Comparison of ENCODE assay signal across 1 cellular context in genomic region chr11:68027667-68028066, GRCh38.
TF ChIP-seq lines count a peak whose summit lies in the region.

No MANE protein-coding gene starts in this region.

TF ChIP-seq in IMR-90, 13 proteins besides CTCF, POLR2A, EP300 and RAD21:
- no peak for TF ChIP-seq SMC3 (IDR thresholded peaks at IDR 0.05; ENCODE audit: low read depth, low read length)
- no peak for TF ChIP-seq MAZ (IDR thresholded peaks at IDR 0.05; ENCODE audit: borderline replicate concordance, low read depth, low read length)
- no peak for TF ChIP-seq USF2 (IDR thresholded peaks at IDR 0.05; ENCODE audit: low read depth, low read length)
- no peak for TF ChIP-seq MAFK (IDR thresholded peaks at IDR 0.05; ENCODE audit: low read depth, low read length)
- TF ChIP-seq RCOR1 (IDR thresholded peaks at IDR 0.05; ENCODE audit: insufficient replicate concordance, low read length) = no peak
- TF ChIP-seq BHLHE40 (IDR thresholded peaks at IDR 0.05; ENCODE audit: low read depth, low read length) = no peak
- no peak for TF ChIP-seq MXI1 (IDR thresholded peaks at IDR 0.05; ENCODE audit: borderline replicate concordance, low read depth, low read length)
- TF ChIP-seq CEBPB (IDR thresholded peaks at IDR 0.05; ENCODE audit: low read depth, low read length) = no peak
- no peak for TF ChIP-seq NFE2L2 (IDR thresholded peaks at IDR 0.05; ENCODE audit: low read depth, low read length)
- no peak for TF ChIP-seq ELK1 (IDR thresholded peaks at IDR 0.05; ENCODE audit: borderline replicate concordance, low read depth, low read length)
- no peak for TF ChIP-seq CHD1 (IDR thresholded peaks at IDR 0.05; ENCODE audit: low read depth, low read length)
- TF ChIP-seq RFX5 (IDR thresholded peaks at IDR 0.05; ENCODE audit: low read depth, low read length) = no peak
- TF ChIP-seq FOS (IDR thresholded peaks at IDR 0.05; ENCODE audit: low read depth, low read length) = no peak
